Comparison of ENCODE assay signal across 8 cellular contexts in the genomic region with DNA sequence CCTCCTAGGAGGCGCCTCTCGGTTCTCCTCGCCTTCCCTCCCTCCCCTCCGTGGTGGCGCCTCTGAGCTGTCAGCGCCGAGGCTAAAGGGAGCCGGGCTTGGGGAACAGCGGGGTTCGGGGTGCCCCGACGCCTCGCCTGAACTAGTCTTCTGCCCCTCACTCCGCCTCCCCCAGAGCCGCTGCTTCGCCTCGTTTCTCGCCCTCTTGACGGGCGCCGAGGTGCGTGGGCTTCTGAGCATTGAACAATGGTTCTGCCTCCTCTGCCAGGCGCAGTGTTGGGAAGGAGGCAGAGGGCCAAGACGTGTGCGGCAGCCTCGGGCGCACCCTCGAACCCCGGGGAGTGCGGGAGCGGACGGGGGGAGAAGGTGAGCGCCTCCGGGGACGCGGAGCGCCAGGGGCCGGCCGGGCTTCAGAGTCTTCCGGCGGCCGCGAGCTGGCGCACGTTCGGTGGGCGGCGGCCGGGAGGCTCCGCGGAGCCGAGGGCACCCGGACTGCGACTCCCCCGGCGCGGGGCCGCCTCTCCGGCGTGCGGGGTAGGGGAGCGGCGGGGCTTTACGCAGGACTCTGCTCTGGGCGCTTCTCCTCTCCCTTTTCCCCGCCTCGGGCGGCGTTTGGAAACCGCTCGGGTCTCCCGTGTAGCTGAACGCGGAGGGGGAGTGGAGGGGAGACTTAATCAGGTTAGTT. TPM values are rescaled to one million over a fixed set of nuclear protein-coding genes. Genes with fewer than 3 reads are reported as not detected.
DNase-seq lines count a peak whose midpoint lies in the region; ATAC-seq and TF ChIP-seq lines count a peak whose summit lies in the region.

No MANE protein-coding gene starts in this region.

- peak overlapping the region; percentile 93 for H3K4me3 Mint-ChIP-seq in activated T-helper 2 cell treated with anti-CD3 and anti-CD28 coated beads, Interferon-gamma antibody, Interleukin-2, Interleukin-4, amounts not matched to agents 10 μg/mL and 5 μg/mL and 100 μg/mL, durations not matched to agents 14 hours and 24 hours and 36 hours (ENCODE audit: low read depth)
- H3K4me3 Mint-ChIP-seq in glutamatergic neuron (ENCODE audit: unreplicated experiment) = peak overlapping the region; percentile 96

- H2AFZ ChIP-seq in Loucy (ENCODE audit: low read length) (peak overlapping the region; percentile 97), osteoblast (ENCODE audit: low read length) (peak overlapping the region; percentile 83)

- peak overlapping the region; percentile 71 for H3K27ac Mint-ChIP-seq in activated T-helper 2 cell treated with anti-CD3 and anti-CD28 coated beads, Interferon-gamma antibody, Interleukin-2, Interleukin-4, amounts not matched to agents 10 μg/mL and 5 μg/mL and 100 μg/mL, durations not matched to agents 14 hours and 24 hours and 36 hours
- H3K27ac Mint-ChIP-seq in glutamatergic neuron (ENCODE audit: unreplicated experiment) = peak overlapping the region; percentile 66

- H3K27ac ChIP-seq in osteoblast (ENCODE audit: low read depth, low read length) = no peak overlapping the region

- peaks cover 27% of the 10 kb centered on the region for H3K4me1 Mint-ChIP-seq in activated T-helper 2 cell treated with anti-CD3 and anti-CD28 coated beads, Interferon-gamma antibody, Interleukin-2, Interleukin-4, amounts not matched to agents 10 μg/mL and 5 μg/mL and 100 μg/mL, durations not matched to agents 14 hours and 24 hours and 36 hours (ENCODE audit: low read depth)
- H3K4me1 Mint-ChIP-seq in glutamatergic neuron (ENCODE audit: low read depth, unreplicated experiment) = peaks cover 7% of the 10 kb centered on the region

- H3F3A ChIP-seq in Loucy (ENCODE audit: low read depth) = no peaks in the 10 kb centered on the region

- TF ChIP-seq CTCF in Loucy (conservative IDR thresholded peaks at IDR 0.05; ENCODE audit: low read length) (0 out of 2 replicates have a peak, but pooled peaks have one; percentile 14), glutamatergic neuron (IDR thresholded peaks at IDR 0.05; ENCODE audit: partially characterized antibody, unreplicated experiment) (no peak), osteoblast (IDR thresholded peaks at IDR 0.05; ENCODE audit: extremely low read depth, low read depth, low read length) (no peak)

- H3K36me3 ChIP-seq in Loucy (ENCODE audit: insufficient read depth, low read length) (no peaks in the 10 kb centered on the region), osteoblast (ENCODE audit: insufficient read depth, low read length) (no peaks in the 10 kb centered on the region)

- peak overlapping the region; percentile 82 for H3K4me2 ChIP-seq in Loucy (ENCODE audit: low read depth, low read length, poor library complexity, severe bottlenecking)
- H3K4me2 ChIP-seq in osteoblast (ENCODE audit: insufficient read depth, low read length) = peak overlapping the region; percentile 69

- no peaks in the 10 kb centered on the region for H3K9me2 ChIP-seq in Loucy (replicated peaks; ENCODE audit: low read depth, low read length)

- no peaks in the 10 kb centered on the region for H3K9me3 ChIP-seq in Loucy (ENCODE audit: insufficient read depth, low read depth, low read length)
- H3K9me3 ChIP-seq in osteoblast (ENCODE audit: low read depth, low read length) = no peaks in the 10 kb centered on the region

- H3K4me1 ChIP-seq in Loucy (ENCODE audit: insufficient read depth, low read length, poor library complexity, severe bottlenecking) (peaks cover 58% of the 10 kb centered on the region), osteoblast (ENCODE audit: insufficient read depth, low read length) (peaks cover 12% of the 10 kb centered on the region)

- intact Hi-C loops in activated T-helper 2 cell treated with anti-CD3 and anti-CD28 coated beads, Interferon-gamma antibody, Interleukin-2, Interleukin-4, amounts not matched to agents 10 μg/mL and 5 μg/mL and 100 μg/mL, durations not matched to agents 14 hours and 24 hours and 36 hours (cut with micrococcal nuclease) = loop anchor here (1.0 to 5.0 kb wide), 3 partner anchors 16 to 745 kb away; no protein-coding TSS in a partner anchor

- H3K9ac ChIP-seq in Loucy (ENCODE audit: low read depth, low read length, poor library complexity, severe bottlenecking) = peak overlapping the region; percentile 88

- peak; percentile 12 for DNase-seq in activated T-helper 2 cell treated with anti-CD3 and anti-CD28 coated beads, Interferon-gamma antibody, Interleukin-2, Interleukin-4, amounts not matched to agents 10 μg/mL and 5 μg/mL and 100 μg/mL, durations not matched to agents 14 hours and 24 hours and 36 hours (ENCODE audit: low spot score)
- DNase-seq in glutamatergic neuron (peak; percentile 57), osteoblast (ENCODE audit: insufficient read length, low spot score, missing footprints) (no peak), NCI-H2107 treated with DMSO at 0.1 percent for 48 hours (lab: John Stamatoyannopoulos, UW; ENCODE audit: unreplicated experiment) (no peak), LoVo (ENCODE audit: low spot score) (no peak)

- H3K27me3 ChIP-seq in Loucy (ENCODE audit: insufficient read depth, low read length, poor library complexity, severe bottlenecking) (no peaks in the 10 kb centered on the region), osteoblast (ENCODE audit: insufficient read depth, low read length) (peaks cover 31% of the 10 kb centered on the region)

- peak overlapping the region; percentile 64 for H3K4me3 ChIP-seq in GM08714 (ENCODE audit: low read length)
- H3K4me3 ChIP-seq in Loucy (ENCODE audit: low read length, poor library complexity, severe bottlenecking) = peak overlapping the region; percentile 89
- peak overlapping the region; percentile 71 for H3K4me3 ChIP-seq in osteoblast (ENCODE audit: insufficient read depth, low read length)

- H3K9me3 Mint-ChIP-seq in activated T-helper 2 cell treated with anti-CD3 and anti-CD28 coated beads, Interferon-gamma antibody, Interleukin-2, Interleukin-4, amounts not matched to agents 10 μg/mL and 5 μg/mL and 100 μg/mL, durations not matched to agents 14 hours and 24 hours and 36 hours = peaks cover 6% of the 10 kb centered on the region
- peaks cover 8% of the 10 kb centered on the region for H3K9me3 Mint-ChIP-seq in glutamatergic neuron (ENCODE audit: unreplicated experiment)

- peak; percentile 26 for ATAC-seq in GM21717 (IDR thresholded peaks at IDR 0.05; ENCODE audit: unreplicated experiment)

- peaks cover 78% of the 10 kb centered on the region for H3K79me2 ChIP-seq in Loucy (ENCODE audit: insufficient read depth, low read length)
- H3K79me2 ChIP-seq in osteoblast (ENCODE audit: insufficient read depth, low read length) = no peaks in the 10 kb centered on the region

- peaks cover 16% of the 10 kb centered on the region for H3K36me3 Mint-ChIP-seq in activated T-helper 2 cell treated with anti-CD3 and anti-CD28 coated beads, Interferon-gamma antibody, Interleukin-2, Interleukin-4, amounts not matched to agents 10 μg/mL and 5 μg/mL and 100 μg/mL, durations not matched to agents 14 hours and 24 hours and 36 hours (ENCODE audit: low read depth)
- H3K36me3 Mint-ChIP-seq in glutamatergic neuron (ENCODE audit: unreplicated experiment) = peaks cover 3% of the 10 kb centered on the region

- peaks cover 47% of the 10 kb centered on the region for H4K20me1 ChIP-seq in Loucy (ENCODE audit: insufficient read depth, low read length, poor library complexity, severe bottlenecking)
- no peaks in the 10 kb centered on the region for H4K20me1 ChIP-seq in osteoblast (ENCODE audit: insufficient read depth, low read length)

- peaks cover 30% of the 10 kb centered on the region for H3K27me3 Mint-ChIP-seq in activated T-helper 2 cell treated with anti-CD3 and anti-CD28 coated beads, Interferon-gamma antibody, Interleukin-2, Interleukin-4, amounts not matched to agents 10 μg/mL and 5 μg/mL and 100 μg/mL, durations not matched to agents 14 hours and 24 hours and 36 hours (ENCODE audit: low read depth)
- peaks cover 7% of the 10 kb centered on the region for H3K27me3 Mint-ChIP-seq in glutamatergic neuron (ENCODE audit: unreplicated experiment)

RNA-seq across cellular contexts. Expression of a gene that starts 0.9 kb away (rescaled TPM):
- total RNA-seq in activated T-helper 2 cell treated with anti-CD3 and anti-CD28 coated beads, Interferon-gamma antibody, Interleukin-2, Interleukin-4, amounts not matched to agents 10 μg/mL and 5 μg/mL and 100 μg/mL, durations not matched to agents 14 hours and 24 hours and 36 hours = 12.6 and 12.8 TPM in 2 replicates
- total RNA-seq in glutamatergic neuron (ENCODE audit: unreplicated experiment) (28.8 TPM), osteoblast (5.3 and 10.1 TPM in 2 replicates)

Comparison
In these comparisons a context has a peak if more than half of its experiments do, and no peak if none do; other contexts are left out.
1. DNase-seq: peak in activated T-helper 2 cell treated with anti-CD3 and anti-CD28 coated beads, Interferon-gamma antibody, Interleukin-2, Interleukin-4, amounts not matched to agents 10 μg/mL and 5 μg/mL and 100 μg/mL, durations not matched to agents 14 hours and 24 hours and 36 hours (single experiment) and glutamatergic neuron (single experiment); none in osteoblast (single experiment), NCI-H2107 treated with DMSO at 0.1 percent for 48 hours (single experiment) and LoVo (single experiment).
2. Peak in every context shown above with its lines, with median percentiles within 50 percentile points of each other: H3K4me3 ChIP-seq.